Comparison of ENCODE assay signal across 8 cellular contexts in genomic region chr12:122946690-122947271, GRCh38. TPM values are rescaled to one million over a fixed set of nuclear protein-coding genes. Genes with fewer than 3 reads are reported as not detected.
DNase-seq lines count a peak whose midpoint lies in the region; ATAC-seq and TF ChIP-seq lines count a peak whose summit lies in the region.

No MANE protein-coding gene starts in this region.

- H3K36me3 ChIP-seq in MG63 (no peaks in the 10 kb centered on the region), mucosa of stomach (ENCODE audit: control insufficient read depth, insufficient read depth, low read length) (no peaks in the 10 kb centered on the region)

- peaks cover 3 to 5% (median 3%) of the 10 kb centered on the region in 3 donors for H3K27me3 Mint-ChIP-seq in CD14-positive monocyte (ENCODE audit: low read depth in 3 of 3)

- peak overlapping the region; percentile 98 to 100 (median 99) for H3K27ac Mint-ChIP-seq in CD14-positive monocyte
- H3K27ac Mint-ChIP-seq in stimulated activated effector memory CD8-positive, alpha-beta T cell treated with anti-CD3 and anti-CD28 coated beads, Interleukin-12 subunit alpha, Interleukin-12 subunit beta, amount 100 ng/mL, for 72 hours = peak overlapping the region; percentile 84

- H3K4me3 ChIP-seq in MG63 (no peak overlapping the region), mucosa of stomach (ENCODE audit: low read length) (no peak overlapping the region)

- DNase-seq in CD14-positive monocyte (ENCODE audit: low spot score) (peak; percentile 100), MG63 (peak; percentile 99), dedifferentiated amniotic fluid mesenchymal stem cell (ENCODE audit: extremely low spot score) (peak; percentile 98)
- peak; percentile 52 to 77 for DNase-seq in activated CD4-positive, alpha-beta T cell treated with anti-CD3 and anti-CD28 coated beads, Interleukin-2, amount 50 U/mL, for 24 hours (ENCODE audit: low read depth in 1 of 2, low spot score in 1 of 2)
- peak; percentile 69 to 91 for DNase-seq in stimulated activated effector memory CD8-positive, alpha-beta T cell treated with anti-CD3 and anti-CD28 coated beads, Interleukin-12 subunit alpha, Interleukin-12 subunit beta, amount 100 ng/mL, for 72 hours (ENCODE audit: low spot score in 2 of 2)

- peaks cover 0 to 4% of the 10 kb centered on the region in 2 donors for H3K36me3 Mint-ChIP-seq in CD14-positive monocyte
- H3K36me3 Mint-ChIP-seq in stimulated activated effector memory CD8-positive, alpha-beta T cell treated with anti-CD3 and anti-CD28 coated beads, Interleukin-12 subunit alpha, Interleukin-12 subunit beta, amount 100 ng/mL, for 72 hours = no peaks in the 10 kb centered on the region

- TF ChIP-seq CTCF in CD14-positive monocyte (IDR thresholded peaks at IDR 0.05) = peak; percentile 52

- H3K4me1 ChIP-seq in mucosa of stomach (ENCODE audit: control insufficient read depth, insufficient read depth, low read length) = peaks cover 81% of the 10 kb centered on the region

- peak overlapping the region; percentile 69 to 88 for H3K4me3 Mint-ChIP-seq in CD14-positive monocyte
- peak overlapping the region; percentile 66 for H3K4me3 Mint-ChIP-seq in stimulated activated effector memory CD8-positive, alpha-beta T cell treated with anti-CD3 and anti-CD28 coated beads, Interleukin-12 subunit alpha, Interleukin-12 subunit beta, amount 100 ng/mL, for 72 hours

- peaks cover 0 to 2% (median 0%) of the 10 kb centered on the region in 7 donors for H3K9me3 Mint-ChIP-seq in CD14-positive monocyte
- no peaks in the 10 kb centered on the region for H3K9me3 Mint-ChIP-seq in stimulated activated effector memory CD8-positive, alpha-beta T cell treated with anti-CD3 and anti-CD28 coated beads, Interleukin-12 subunit alpha, Interleukin-12 subunit beta, amount 100 ng/mL, for 72 hours

- no peaks in the 10 kb centered on the region for H3K9me3 ChIP-seq in MG63
- no peaks in the 10 kb centered on the region for H3K9me3 ChIP-seq in mucosa of stomach (ENCODE audit: control insufficient read depth, low read length)

- peak overlapping the region; percentile 56 for H3K9ac ChIP-seq in mucosa of stomach (ENCODE audit: low read length)

- ATAC-seq in GM21529 (IDR thresholded peaks at IDR 0.05; ENCODE audit: unreplicated experiment) (peak; percentile 59), GM21367 (IDR thresholded peaks at IDR 0.05; ENCODE audit: unreplicated experiment) (no peak)
- peak; percentile 99 for ATAC-seq in stimulated activated effector memory CD8-positive, alpha-beta T cell treated with anti-CD3 and anti-CD28 coated beads, Interleukin-12 subunit alpha, Interleukin-12 subunit beta, amount 100 ng/mL, for 72 hours

- intact Hi-C loops in CD14-positive monocyte (cut with micrococcal nuclease) = loop anchor here (2.0 to 5.0 kb wide), 3 partner anchors 48 to 58 kb away; no protein-coding TSS in a partner anchor

- no peaks in the 10 kb centered on the region for H3K27me3 ChIP-seq in MG63
- no peaks in the 10 kb centered on the region for H3K27me3 ChIP-seq in mucosa of stomach (ENCODE audit: control insufficient read depth, insufficient read depth, low read length)

- peaks cover 44% of the 10 kb centered on the region for H3K4me1 Mint-ChIP-seq in CD14-positive monocyte
- peaks cover 46% of the 10 kb centered on the region for H3K4me1 Mint-ChIP-seq in stimulated activated effector memory CD8-positive, alpha-beta T cell treated with anti-CD3 and anti-CD28 coated beads, Interleukin-12 subunit alpha, Interleukin-12 subunit beta, amount 100 ng/mL, for 72 hours

RNA-seq across cellular contexts. Expression of gene ABCB9, which starts 19.5 kb away (rescaled TPM):
- polyA plus RNA-seq in CD14-positive monocyte = under 1 TPM; 0.14 to 0.22 TPM
- total RNA-seq in MG63 (2014; rRNA removed; shearing (Covaris generic); ENCODE audit: low replicate concordance) = 6.4 and 10.0 TPM in 2 replicates

RNA-seq across cellular contexts. Expression of gene OGFOD2, which starts 28.3 kb away (rescaled TPM):
- 10 to 100 TPM; 13.0 to 13.6 TPM for polyA plus RNA-seq in CD14-positive monocyte
- 15.9 and 24.2 TPM in 2 replicates for total RNA-seq in MG63 (2014; rRNA removed; shearing (Covaris generic); ENCODE audit: low replicate concordance)

RNA-seq across cellular contexts. Expression of gene ARL6IP4, which starts 33.7 kb away (rescaled TPM):
- polyA plus RNA-seq in CD14-positive monocyte = 100 to 1,000 TPM; 152 to 167 TPM
- total RNA-seq in MG63 (2014; rRNA removed; shearing (Covaris generic); ENCODE audit: low replicate concordance) = 276 and 413 TPM in 2 replicates

RNA-seq across cellular contexts. Expression of gene VPS37B, which starts 50.9 kb away (rescaled TPM):
- polyA plus RNA-seq in CD14-positive monocyte = 10 to 100 TPM; 12.3 to 16.4 TPM
- 15.0 and 21.4 TPM in 2 replicates for total RNA-seq in MG63 (2014; rRNA removed; shearing (Covaris generic); ENCODE audit: low replicate concordance)
